Comparison of ENCODE assay signal across 9 cellular contexts in the genomic region with DNA sequence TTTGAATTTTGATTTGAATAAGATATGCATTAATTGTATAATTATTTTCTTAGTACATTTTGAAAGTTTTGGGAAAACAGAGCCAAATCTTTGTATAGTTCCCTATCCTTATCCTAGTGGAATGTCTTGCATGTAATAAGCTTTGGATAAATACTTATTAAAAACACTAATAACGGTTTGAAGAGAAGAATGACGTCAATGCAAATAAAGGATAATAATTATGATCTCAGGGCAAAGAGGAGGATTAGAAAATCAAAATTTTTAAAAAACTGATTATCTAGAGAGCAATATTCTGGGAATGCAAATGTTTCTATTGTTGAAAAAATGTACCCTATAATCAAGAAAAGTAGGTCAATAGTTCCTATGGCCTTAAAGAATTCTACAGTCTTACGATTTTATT. TPM values are rescaled to one million over a fixed set of nuclear protein-coding genes. Genes with fewer than 3 reads are reported as not detected.
"Had no signal": no experiment of that assay in that cellular context is flagged by ENCODE, and none has a peak within 500 bp of the region (broad histone marks: within the 10 kb centered on the region; RNA-seq: fewer than 3 reads in every experiment).

No MANE protein-coding gene starts in this region.

- DNase-seq: IMR-90, KBM-7, KG1 had no signal

- FAIRE-seq: HTR-8/SVneo, K562 had no signal

- H3K4me3 ChIP-seq: K562 had no signal

- H3K27ac ChIP-seq: HL-60, KMS-11 had no signal

- H3K4me2 ChIP-seq: KMS-11 had no signal

- ATAC-seq: K562 had no signal

- H3K9ac ChIP-seq: KMS-11 had no signal

RNA-seq across cellular contexts. Expression of a gene that starts 22.1 kb away (rescaled TPM):
- total RNA-seq: HT-29, K562 had no signal
- polyA plus RNA-seq: IgD-negative memory B cell, K562 had no signal

RNA-seq across cellular contexts. Expression of a gene that starts 59.6 kb away (rescaled TPM):
- polyA plus RNA-seq: IgD-negative memory B cell had no signal
